In genomic region chr19:14367016-14367415, GRCh38 we compare ENCODE assay signal across 1 cellular context.
TF ChIP-seq lines count a peak whose summit lies in the region.

No MANE protein-coding gene starts in this region.

TF ChIP-seq in GM12878, 131 proteins besides CTCF, POLR2A, EP300 and RAD21:
- peak; percentile 96 for TF ChIP-seq MLLT1 (IDR thresholded peaks at IDR 0.05)
- no peak for TF ChIP-seq JUNB (IDR thresholded peaks at IDR 0.05)
